Comparison of ENCODE assay signal across 16 cellular contexts in the genomic region with DNA sequence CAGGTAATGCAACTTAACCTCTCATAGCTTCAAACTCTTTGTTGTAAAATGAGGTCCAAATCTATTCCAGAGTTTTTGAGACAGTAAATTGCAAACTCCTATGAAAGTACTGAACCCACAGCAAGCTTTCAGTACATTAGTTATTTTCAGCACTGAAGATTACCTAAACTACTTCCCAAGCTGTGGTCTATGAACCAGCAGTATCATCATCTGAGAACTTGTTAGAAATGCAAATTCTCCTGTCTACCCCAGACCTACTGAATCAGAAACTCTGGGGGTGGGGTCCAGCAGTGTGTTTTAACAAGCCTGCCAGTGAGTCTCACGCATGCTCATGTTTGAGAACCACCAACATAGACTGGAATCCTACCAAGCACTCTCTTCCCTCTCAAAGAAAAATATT. TPM values are rescaled to one million over a fixed set of nuclear protein-coding genes. Genes with fewer than 3 reads are reported as not detected.
DNase-seq lines count a peak whose midpoint lies in the region; ATAC-seq lines count a peak whose summit lies in the region.
"Had no signal": no experiment of that assay in that cellular context is flagged by ENCODE, and none has a peak within 500 bp of the region (broad histone marks: within the 10 kb centered on the region; RNA-seq: fewer than 3 reads in every experiment).

No MANE protein-coding gene starts in this region.

- intact Hi-C loops in Right ventricle myocardium inferior (cut with DNase I) = loop anchor here (10.0 kb wide), 1 partner anchor 144 kb away; a partner anchor contains a TSS

- DNase-seq in astrocyte of the hippocampus (ENCODE audit: low read depth, low spot score) = peak; percentile 11
- DNase-seq in A172 (ENCODE audit: low spot score) = no peak
- DNase-seq in central memory CD4-positive, alpha-beta T cell = no peak
- no peak for DNase-seq in Right ventricle myocardium inferior (ENCODE audit: missing footprints)
- no peak for DNase-seq in HuH-7 (ENCODE audit: low spot score)
- DNase-seq: activated gamma-delta T cell; CD4-positive, alpha-beta T cell; GF-D8; left ventricle myocardium inferior; NCI-H1694 treated with DMSO at 0.1 percent for 48 hours; nephron progenitor cell had no signal

- ATAC-seq in GM19035 (IDR thresholded peaks at IDR 0.05; ENCODE audit: unreplicated experiment) = peak; percentile 84
- ATAC-seq in GM21723 (IDR thresholded peaks at IDR 0.05; ENCODE audit: unreplicated experiment) = peak; percentile 90
- peak; percentile 97 for ATAC-seq in HG03095 (IDR thresholded peaks at IDR 0.05; ENCODE audit: unreplicated experiment)
- ATAC-seq in Right ventricle myocardium inferior = no peak
- ATAC-seq: HepG2, sciatic nerve had no signal

RNA-seq across cellular contexts. Expression of a gene that starts 5.7 kb away (rescaled TPM):
- total RNA-seq in A172 (2014; rRNA removed; shearing (Covaris generic)) = 73.2 and 74.0 TPM in 2 replicates
- total RNA-seq in Right ventricle myocardium inferior = 8.9 TPM

RNA-seq across cellular contexts. Expression of a gene that starts 20.9 kb away (rescaled TPM):
- 19.9 and 29.4 TPM in 2 replicates for total RNA-seq in A172 (2014; rRNA removed; shearing (Covaris generic))
- total RNA-seq in Right ventricle myocardium inferior = 64.8 TPM
